ENCODE assay signal across 9 cellular contexts in the genomic region with DNA sequence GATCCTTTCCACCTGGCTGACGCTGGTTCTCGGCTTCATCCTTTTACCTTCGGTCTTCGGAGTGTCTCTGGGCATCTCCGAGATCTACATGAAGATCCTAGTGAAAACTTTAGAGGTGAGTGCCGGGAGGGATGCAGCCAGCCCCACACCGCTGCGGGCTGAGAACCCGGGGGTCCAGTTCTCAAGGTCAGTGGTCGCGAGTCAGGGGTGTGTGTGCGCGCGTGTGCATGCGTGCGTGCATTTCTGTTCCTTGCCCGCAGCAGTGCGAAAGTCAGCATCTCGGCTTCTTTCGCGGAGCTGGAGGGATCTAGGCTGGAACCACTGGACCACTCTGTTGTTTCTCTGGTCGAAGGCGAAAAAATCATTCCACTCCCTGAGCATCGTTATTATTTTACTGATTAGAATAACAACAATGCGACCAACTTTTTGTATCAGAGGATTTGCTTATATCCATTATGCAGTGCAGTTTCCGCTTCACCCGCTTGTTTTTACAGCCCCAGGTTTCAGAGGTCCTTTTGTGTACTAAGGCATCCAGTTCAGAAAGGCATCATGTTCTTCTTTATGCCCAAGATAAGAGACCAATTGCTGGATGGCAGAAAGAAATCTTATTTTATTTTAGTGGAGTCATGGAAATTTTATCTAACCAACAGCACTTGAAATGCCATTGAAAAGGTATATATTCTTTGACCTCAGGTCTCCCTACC. TPM values are rescaled to one million over a fixed set of nuclear protein-coding genes. Genes with fewer than 3 reads are reported as not detected.
DNase-seq lines count a peak whose midpoint lies in the region; ATAC-seq, FAIRE-seq and TF ChIP-seq lines count a peak whose summit lies in the region.
"Had no signal": no experiment of that assay in that cellular context is flagged by ENCODE, and none has a peak within 500 bp of the region (broad histone marks: within the 10 kb centered on the region; RNA-seq: fewer than 3 reads in every experiment).

No MANE protein-coding gene starts in this region.

- H3K4me3 ChIP-seq in SK-N-SH (ENCODE audit: low read depth in 2 of 2, low read length in 1 of 2): peak overlapping the region; percentile 40 to 65; a peak in 3 of 4 replicates
- H3K4me3 ChIP-seq in adipocyte (ENCODE audit: low read length): peak overlapping the region; percentile 93
- H3K4me3 ChIP-seq in keratinocyte (ENCODE audit: control insufficient read depth in 2 of 3, extremely low read depth in 1 of 3, insufficient read depth in 2 of 3, low read depth in 1 of 3, low read length in 3 of 3): peak overlapping the region; percentile 58 to 92 (median 89)
- H3K4me3 ChIP-seq in subcutaneous abdominal adipose tissue (ENCODE audit: low read depth in 1 of 5, low read length in 5 of 5): peak overlapping the region; percentile 56 to 88 (median 79)

- H3K4me1 ChIP-seq in SK-N-SH (ENCODE audit: control insufficient read depth in 1 of 2, insufficient read depth in 2 of 2, low read depth in 1 of 2, low read length in 1 of 2) (0 out of 4 replicates have a peak, but pooled peaks cover 0 to 3% of the 10 kb centered on the region in 2 experiments), adipocyte (ENCODE audit: control insufficient read depth, insufficient read depth, low read length) (peaks cover 13% of the 10 kb centered on the region), keratinocyte (ENCODE audit: control insufficient read depth, extremely low read depth, insufficient read depth, low read length) (peaks cover 15% of the 10 kb centered on the region), subcutaneous abdominal adipose tissue (ENCODE audit: control insufficient read depth in 5 of 5, insufficient read depth in 5 of 5, low read length in 5 of 5) (peaks cover 0 to 23% (median 18%) of the 10 kb centered on the region in 5 donors)

- CTCF ChIA-PET in SK-N-SH (lab: Yijun Ruan, JAX): interaction anchor here (1.9 kb wide), 1 partner anchor 46 kb away, joined by 6 read pairs; no protein-coding TSS in a partner anchor

- peak overlapping the region; percentile 70; the same call in 1 of the 2 replicates for H2AFZ ChIP-seq in SK-N-SH (ENCODE audit: low read depth)
- H2AFZ ChIP-seq in keratinocyte (ENCODE audit: control insufficient read depth, low read length): peak overlapping the region; percentile 99

- H3K27me3 ChIP-seq in SK-N-SH (ENCODE audit: insufficient read depth) (peaks cover 32% of the 10 kb centered on the region), adipocyte (replicated peaks; ENCODE audit: control insufficient read depth, insufficient read depth, low read length) (peaks cover 13% of the 10 kb centered on the region), keratinocyte (ENCODE audit: control insufficient read depth, extremely low read depth, insufficient read depth, low read length) (peaks cover 8% of the 10 kb centered on the region), subcutaneous abdominal adipose tissue (ENCODE audit: control insufficient read depth in 5 of 5, insufficient read depth in 4 of 5, low read length in 5 of 5) (peaks cover 0 to 5% (median 0%) of the 10 kb centered on the region in 5 donors)

- no peak for TF ChIP-seq RAD21 in SK-N-SH (IDR thresholded peaks at IDR 0.05; ENCODE audit: low read length)

- H3K36me3 ChIP-seq in SK-N-SH (replicated peaks in 1 of 2; ENCODE audit: control insufficient read depth in 1 of 2, insufficient read depth in 2 of 2, low read length in 1 of 2) (no peaks in the 10 kb centered on the region), adipocyte (ENCODE audit: control insufficient read depth, insufficient read depth, low read length, severe bottlenecking) (no peaks in the 10 kb centered on the region), keratinocyte (ENCODE audit: control insufficient read depth in 2 of 2, extremely low read depth in 1 of 2, insufficient read depth in 2 of 2, low read length in 2 of 2) (no peaks in the 10 kb centered on the region), subcutaneous abdominal adipose tissue (ENCODE audit: control insufficient read depth in 5 of 5, insufficient read depth in 5 of 5, low read length in 5 of 5) (no peaks in the 10 kb centered on the region)

- DNase-seq in SK-N-SH (no peak), adipocyte (ENCODE audit: low read depth) (no peak), keratinocyte (ENCODE audit: low read depth, low spot score) (no peak), NCI-H1105 treated with DMSO at 0.1 percent for 48 hours (lab: John Stamatoyannopoulos, UW) (no peak), HUDEP-2 (lab: John Stamatoyannopoulos, UW; ENCODE audit: unreplicated experiment in 76 of 76) (no peak), NCI-H146 (lab: John Stamatoyannopoulos, UW) (no peak)

- H3F3A ChIP-seq in SK-N-SH (replicated peaks; ENCODE audit: insufficient read depth): peaks cover 4% of the 10 kb centered on the region

- no peak overlapping the region for H3K9ac ChIP-seq in SK-N-SH
- H3K9ac ChIP-seq in adipocyte (ENCODE audit: low read length): peak overlapping the region; percentile 86
- peak overlapping the region; percentile 83 for H3K9ac ChIP-seq in keratinocyte (ENCODE audit: control insufficient read depth, extremely low read depth, insufficient read depth, low read length)
- peak overlapping the region in 3 of 5 donors; percentile 64 to 74 (median 68) for H3K9ac ChIP-seq in subcutaneous abdominal adipose tissue (ENCODE audit: low read length in 5 of 5)

- dilution Hi-C loops in keratinocyte (cut with MboI; ENCODE audit: extremely low pct_ligation_motif_present, low sequenced_read_pairs): no loop called here

- TF ChIP-seq CTCF in SK-N-SH (IDR thresholded peaks at IDR 0.05) (no peak), keratinocyte (optimal IDR thresholded peaks at IDR 0.05 in 1 of 3, IDR thresholded peaks at IDR 0.05 in 1 of 3, conservative IDR thresholded peaks at IDR 0.05 in 1 of 3; ENCODE audit: extremely low read depth in 1 of 3, insufficient read depth in 2 of 3, low read length in 3 of 3) (no peak)

- H3K4me2 ChIP-seq in SK-N-SH (peak overlapping the region; percentile 84), keratinocyte (ENCODE audit: control insufficient read depth, extremely low read depth, insufficient read depth, low read depth, low read length) (peak overlapping the region; percentile 99)

- TF ChIP-seq EP300 in SK-N-SH (IDR thresholded peaks at IDR 0.05; ENCODE audit: borderline replicate concordance in 1 of 2, low read depth in 1 of 2, low read length in 1 of 2): no peak

- H3K9me3 ChIP-seq in SK-N-SH: no peaks in the 10 kb centered on the region
- no peaks in the 10 kb centered on the region for H3K9me3 ChIP-seq in adipocyte (ENCODE audit: control insufficient read depth, low read length)
- H3K9me3 ChIP-seq in keratinocyte (ENCODE audit: control insufficient read depth, low read depth, low read length): no peaks in the 10 kb centered on the region
- H3K9me3 ChIP-seq in subcutaneous abdominal adipose tissue (ENCODE audit: control insufficient read depth in 5 of 5, low read length in 5 of 5): no peaks in the 10 kb centered on the region

- H3K9me2 ChIP-seq in SK-N-SH: no peaks in the 10 kb centered on the region

- H3K27ac ChIP-seq in SK-N-SH (ENCODE audit: low read depth in 2 of 2, low read length in 1 of 2) (no peak overlapping the region), keratinocyte (ENCODE audit: control insufficient read depth, insufficient read depth, low read length) (peak overlapping the region; percentile 58), subcutaneous abdominal adipose tissue (ENCODE audit: low read depth, low read length) (peak overlapping the region; percentile 37)

- POLR2A ChIA-PET in SK-N-SH (lab: Yijun Ruan, JAX): no interaction called here

- 20% methylated on average over 18 of the region's 27 CpGs for WGBS in SK-N-SH (ENCODE audit: low lambda C conversion rate)

- no peaks in the 10 kb centered on the region for H3K9me1 ChIP-seq in keratinocyte (ENCODE audit: control insufficient read depth, extremely low read depth, insufficient read depth, low read length)

- ATAC-seq in SK-N-SH treated with all-trans-retinoic acid at 6 μM for 48 hours: no peak; the same call in 2 of the 3 replicates

- FAIRE-seq in keratinocyte (lab: Jason Lieb, UNC): no peak
- FAIRE-seq: islet of Langerhans had no signal

- H3K79me2 ChIP-seq in SK-N-SH (ENCODE audit: insufficient read depth) (no peaks in the 10 kb centered on the region), keratinocyte (ENCODE audit: control insufficient read depth, insufficient read depth, low read length) (peaks cover 3% of the 10 kb centered on the region)

- no peaks in the 10 kb centered on the region for H4K20me1 ChIP-seq in SK-N-SH (ENCODE audit: insufficient read depth)
- H4K20me1 ChIP-seq in keratinocyte (ENCODE audit: control insufficient read depth, extremely low read depth, insufficient read depth, low read length): no peaks in the 10 kb centered on the region

TF ChIP-seq in SK-N-SH, 30 proteins besides CTCF, POLR2A, EP300 and RAD21 (continues in another document):
- TF ChIP-seq MXI1 (IDR thresholded peaks at IDR 0.05; ENCODE audit: low read depth, low read length): no peak
- no peak for TF ChIP-seq SMC3 (IDR thresholded peaks at IDR 0.05; ENCODE audit: low read depth, low read length)

TF ChIP-seq in SK-N-SH treated with all-trans-retinoic acid at 6 μM for 48 hours, 23 proteins besides CTCF, POLR2A, EP300 and RAD21 (continues in another document):
- TF ChIP-seq ZNF565 (CRISPR knock-in tag; conservative IDR thresholded peaks at IDR 0.05; ENCODE audit: low read depth) (no peak), SNAI2 (CRISPR knock-in tag; IDR thresholded peaks at IDR 0.05) (no peak)

RNA-seq across cellular contexts. Expression of gene GPAT3, which starts 0.9 kb away (rescaled TPM):
- 0.02 TPM in 1 of 2 replicates, not detected in the other for polyA plus RNA-seq in SK-N-SH (2012; rRNA removed)
- polyA plus RNA-seq in SK-N-SH (2012; cell fraction: cytosol; rRNA removed): 0.01 and 0.04 TPM in 2 replicates
- polyA plus RNA-seq in SK-N-SH (2012; cell fraction: nucleus; rRNA removed): not detected in 2 replicates
- polyA plus RNA-seq in keratinocyte: 0.39 to 3.6 TPM (median 2.4 TPM) in 3 replicates
- 16.4 TPM for polyA plus RNA-seq in keratinocyte (2011; ENCODE audit: low read depth)
- polyA plus RNA-seq in keratinocyte (2011; cell fraction: cytosol; rRNA removed): 1.1 and 1.9 TPM in 2 replicates
- polyA plus RNA-seq in keratinocyte (2011; cell fraction: nucleus; rRNA removed): 1.7 and 2.7 TPM in 2 replicates
- 3.7 and 12.9 TPM in 2 replicates for polyA plus RNA-seq in keratinocyte (2012; ENCODE audit: low replicate concordance)
- 0.33 to 3.4 TPM (median 2.1 TPM) in 3 replicates for polyA minus RNA-seq in keratinocyte
- polyA minus RNA-seq in keratinocyte (2011; cell fraction: cytosol; rRNA and poly(A)+ RNA removed): not detected
- polyA minus RNA-seq in keratinocyte (2011; cell fraction: nucleus; rRNA and poly(A)+ RNA removed): 1.5 and 2.1 TPM in 2 replicates

RNA-seq across cellular contexts. Expression of gene ABRAXAS1, which starts 51.9 kb away (rescaled TPM):
- 4.9 and 6.3 TPM in 2 replicates for polyA plus RNA-seq in SK-N-SH (2012; rRNA removed)
- 7.6 and 10.0 TPM in 2 replicates for polyA plus RNA-seq in SK-N-SH (2012; cell fraction: cytosol; rRNA removed)
- polyA plus RNA-seq in SK-N-SH (2012; cell fraction: nucleus; rRNA removed): 2.9 and 6.4 TPM in 2 replicates
- 4.5 to 9.4 TPM (median 5.8 TPM) in 3 replicates for polyA plus RNA-seq in keratinocyte
- 2.7 TPM for polyA plus RNA-seq in keratinocyte (2011; ENCODE audit: low read depth)
- polyA plus RNA-seq in keratinocyte (2011; cell fraction: cytosol; rRNA removed): 3.9 and 7.9 TPM in 2 replicates
- polyA plus RNA-seq in keratinocyte (2011; cell fraction: nucleus; rRNA removed): 3.0 and 4.1 TPM in 2 replicates
- 2.4 and 5.2 TPM in 2 replicates for polyA plus RNA-seq in keratinocyte (2012; ENCODE audit: low replicate concordance)
- polyA minus RNA-seq in keratinocyte: 1.3 to 6.1 TPM (median 3.0 TPM) in 3 replicates
- polyA minus RNA-seq in keratinocyte (2011; cell fraction: cytosol; rRNA and poly(A)+ RNA removed): 6.1 TPM
- 1.4 and 2.6 TPM in 2 replicates for polyA minus RNA-seq in keratinocyte (2011; cell fraction: nucleus; rRNA and poly(A)+ RNA removed)

Comparison
In these comparisons a context has a peak if more than half of its experiments do, and no peak if none do; other contexts are left out.
1. H3K27ac ChIP-seq: peak in keratinocyte (single experiment) and subcutaneous abdominal adipose tissue (single experiment); none in SK-N-SH (0 of 2).
2. Peak in every context shown above with its lines, with median percentiles within 50 percentile points of each other: H3K4me3 ChIP-seq.